1 cellular context compared by ENCODE assay signal in genomic region chr1:11858968-11859871, GRCh38.
TF ChIP-seq lines count a peak whose summit lies in the region.

No MANE protein-coding gene starts in this region.

TF ChIP-seq in IMR-90, 13 proteins besides CTCF, POLR2A, EP300 and RAD21:
- TF ChIP-seq MXI1 (IDR thresholded peaks at IDR 0.05; ENCODE audit: borderline replicate concordance, low read depth, low read length) (peak; percentile 66), RCOR1 (IDR thresholded peaks at IDR 0.05; ENCODE audit: insufficient replicate concordance, low read length) (peak; percentile 93), FOS (IDR thresholded peaks at IDR 0.05; ENCODE audit: low read depth, low read length) (no peak), MAZ (IDR thresholded peaks at IDR 0.05; ENCODE audit: borderline replicate concordance, low read depth, low read length) (peak; percentile 74; the same call in 1 of the 2 replicates)
TF ChIP-seq in IMR-90: peak in this region for 3.
